8 cellular contexts compared by ENCODE assay signal in the genomic region with DNA sequence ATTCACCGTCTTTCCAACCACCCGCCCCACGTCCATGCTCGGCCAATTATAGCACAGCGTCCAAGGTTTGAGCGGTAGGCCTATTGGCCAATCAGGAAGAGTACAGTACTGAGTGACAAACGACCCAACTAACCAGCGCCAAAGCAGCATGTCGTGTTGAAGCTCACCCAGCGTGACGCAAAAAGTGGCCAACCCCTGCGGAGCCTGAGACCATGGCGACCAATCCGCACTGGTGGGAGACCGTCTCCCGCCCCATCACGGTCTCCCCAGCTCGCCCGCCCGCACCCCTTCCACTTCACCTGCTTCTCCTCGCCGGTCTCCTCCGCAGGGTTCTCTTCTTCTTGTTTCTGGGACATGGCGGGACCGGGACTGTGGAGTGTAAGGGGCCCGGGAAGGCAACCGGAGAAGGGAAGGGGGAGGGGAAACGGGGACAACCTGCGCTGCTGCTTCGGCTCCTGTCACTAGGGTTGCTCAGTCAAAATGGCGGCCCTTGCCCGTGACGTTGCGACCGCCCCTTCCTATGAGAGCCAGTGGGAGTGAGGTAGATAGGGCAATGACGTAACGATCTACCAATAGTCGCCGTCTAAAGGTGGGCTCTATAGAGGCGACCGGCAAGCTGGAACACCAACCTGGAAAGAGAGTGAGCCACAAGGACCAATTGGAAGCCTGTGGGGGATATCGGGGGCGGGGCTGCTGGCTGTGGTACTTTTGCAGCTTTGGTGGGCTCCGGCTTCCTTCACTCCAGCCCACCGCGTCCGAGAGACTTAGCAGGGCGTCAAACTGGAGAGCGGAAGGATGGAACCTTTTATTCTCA. TPM values are rescaled to one million over a fixed set of nuclear protein-coding genes. Genes with fewer than 3 reads are reported as not detected.
A peak's percentile ranks its signal among the peaks of the same experiment; 100 is the strongest.
DNase-seq lines count a peak whose midpoint lies in the region; ATAC-seq and TF ChIP-seq lines count a peak whose summit lies in the region.

A gene with protein sequence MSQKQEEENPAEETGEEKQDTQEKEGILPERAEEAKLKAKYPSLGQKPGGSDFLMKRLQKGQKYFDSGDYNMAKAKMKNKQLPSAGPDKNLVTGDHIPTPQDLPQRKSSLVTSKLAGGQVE (minus strand): TSS at position 498 of the 814 bp plus-strand sequence. CDS start 142 bp downstream, at position 356.

- DNase-seq in NCI-H1694 treated with DMSO at 0.1 percent for 48 hours (lab: John Stamatoyannopoulos, UW) (peak; percentile 100), T-helper 17 cell (peak; percentile 88 to 93 (median 88)), amygdala (lab: John Stamatoyannopoulos, UW) (peak; percentile 91 to 99 (median 98)), left ventricle myocardium inferior (peak; percentile 97), progenitor cell of endocrine pancreas (ENCODE audit: low spot score, unreplicated experiment) (peak; percentile 89), ureter (ENCODE audit: low spot score) (peak; percentile 99)

- peak within 1 kb of the TSS; percentile 79 for H3K4me3 ChIP-seq in left ventricle myocardium inferior

- no peaks in the 10 kb centered on the region for H3K9me3 Mint-ChIP-seq in progenitor cell of endocrine pancreas (ENCODE audit: low read depth)

- peak within 1 kb of the TSS; percentile 98 for H3K27ac ChIP-seq in left ventricle myocardium inferior (replicated peaks)

- H3K27ac Mint-ChIP-seq in T-helper 17 cell (no peak within 1 kb of the TSS), progenitor cell of endocrine pancreas (no peak within 1 kb of the TSS)

- no peaks in the 10 kb centered on the region for H3K9me3 ChIP-seq in T-helper 17 cell (ENCODE audit: control insufficient read depth, low read length, poor library complexity, severe bottlenecking)
- H3K9me3 ChIP-seq in left ventricle myocardium inferior (replicated peaks), result no peaks in the 10 kb centered on the region

- no peaks in the 10 kb centered on the region for H3K27me3 Mint-ChIP-seq in T-helper 17 cell
- no peaks in the 10 kb centered on the region for H3K27me3 Mint-ChIP-seq in progenitor cell of endocrine pancreas

- peaks cover 34% of the 10 kb centered on the region for H3K36me3 ChIP-seq in left ventricle myocardium inferior

- peaks cover 18% of the 10 kb centered on the region for H3K4me1 Mint-ChIP-seq in T-helper 17 cell
- H3K4me1 Mint-ChIP-seq in progenitor cell of endocrine pancreas (ENCODE audit: low read depth), result peaks cover 10% of the 10 kb centered on the region

- H3K4me3 Mint-ChIP-seq in T-helper 17 cell (no peak within 1 kb of the TSS), progenitor cell of endocrine pancreas (ENCODE audit: low read depth) (no peak within 1 kb of the TSS)

- no peaks in the 10 kb centered on the region for H3K27me3 ChIP-seq in left ventricle myocardium inferior (ENCODE audit: low read depth)

- ATAC-seq in GM18499 (IDR thresholded peaks at IDR 0.05; ENCODE audit: insufficient read depth, unreplicated experiment) (peak; percentile 85), HG02938 (IDR thresholded peaks at IDR 0.05; ENCODE audit: unreplicated experiment) (peak; percentile 91), T-helper 17 cell (peak; percentile 88)

- peaks cover 3% of the 10 kb centered on the region for H3K36me3 Mint-ChIP-seq in T-helper 17 cell (ENCODE audit: low read depth)
- H3K36me3 Mint-ChIP-seq in progenitor cell of endocrine pancreas (ENCODE audit: insufficient read depth), result peaks cover 23% of the 10 kb centered on the region

- intact Hi-C loops in left ventricle myocardium inferior (cut with micrococcal nuclease), result no loop called here

- TF ChIP-seq CTCF in left ventricle myocardium inferior (IDR thresholded peaks at IDR 0.05; ENCODE audit: borderline replicate concordance) (no peak), progenitor cell of endocrine pancreas (IDR thresholded peaks at IDR 0.05; ENCODE audit: unreplicated experiment) (no peak)

- H3K4me1 ChIP-seq in left ventricle myocardium inferior, result peaks cover 52% of the 10 kb centered on the region

RNA-seq across cellular contexts. Expression of the gene that starts here (rescaled TPM):
- total RNA-seq in T-helper 17 cell, result 100 to 1,000 TPM; 152 to 173 TPM
- total RNA-seq in left ventricle myocardium inferior, result 129 TPM
- 164 and 169 TPM in 2 replicates for total RNA-seq in progenitor cell of endocrine pancreas
- total RNA-seq in ureter, result 257 TPM

Comparison
In these comparisons a context has a peak if more than half of its experiments do, and no peak if none do; other contexts are left out.
1. Peak in every context shown above with its lines: DNase-seq, ATAC-seq, H3K4me3 ChIP-seq and H3K27ac ChIP-seq.